1 cellular context compared by ENCODE assay signal in genomic region chr9:16559418-16560188, GRCh38.
TF ChIP-seq lines count a peak whose summit lies in the region.

No MANE protein-coding gene starts in this region.

TF ChIP-seq in GM12878, 131 proteins besides CTCF, POLR2A, EP300 and RAD21 (continued from another document):
- TF ChIP-seq, protein P1, sequence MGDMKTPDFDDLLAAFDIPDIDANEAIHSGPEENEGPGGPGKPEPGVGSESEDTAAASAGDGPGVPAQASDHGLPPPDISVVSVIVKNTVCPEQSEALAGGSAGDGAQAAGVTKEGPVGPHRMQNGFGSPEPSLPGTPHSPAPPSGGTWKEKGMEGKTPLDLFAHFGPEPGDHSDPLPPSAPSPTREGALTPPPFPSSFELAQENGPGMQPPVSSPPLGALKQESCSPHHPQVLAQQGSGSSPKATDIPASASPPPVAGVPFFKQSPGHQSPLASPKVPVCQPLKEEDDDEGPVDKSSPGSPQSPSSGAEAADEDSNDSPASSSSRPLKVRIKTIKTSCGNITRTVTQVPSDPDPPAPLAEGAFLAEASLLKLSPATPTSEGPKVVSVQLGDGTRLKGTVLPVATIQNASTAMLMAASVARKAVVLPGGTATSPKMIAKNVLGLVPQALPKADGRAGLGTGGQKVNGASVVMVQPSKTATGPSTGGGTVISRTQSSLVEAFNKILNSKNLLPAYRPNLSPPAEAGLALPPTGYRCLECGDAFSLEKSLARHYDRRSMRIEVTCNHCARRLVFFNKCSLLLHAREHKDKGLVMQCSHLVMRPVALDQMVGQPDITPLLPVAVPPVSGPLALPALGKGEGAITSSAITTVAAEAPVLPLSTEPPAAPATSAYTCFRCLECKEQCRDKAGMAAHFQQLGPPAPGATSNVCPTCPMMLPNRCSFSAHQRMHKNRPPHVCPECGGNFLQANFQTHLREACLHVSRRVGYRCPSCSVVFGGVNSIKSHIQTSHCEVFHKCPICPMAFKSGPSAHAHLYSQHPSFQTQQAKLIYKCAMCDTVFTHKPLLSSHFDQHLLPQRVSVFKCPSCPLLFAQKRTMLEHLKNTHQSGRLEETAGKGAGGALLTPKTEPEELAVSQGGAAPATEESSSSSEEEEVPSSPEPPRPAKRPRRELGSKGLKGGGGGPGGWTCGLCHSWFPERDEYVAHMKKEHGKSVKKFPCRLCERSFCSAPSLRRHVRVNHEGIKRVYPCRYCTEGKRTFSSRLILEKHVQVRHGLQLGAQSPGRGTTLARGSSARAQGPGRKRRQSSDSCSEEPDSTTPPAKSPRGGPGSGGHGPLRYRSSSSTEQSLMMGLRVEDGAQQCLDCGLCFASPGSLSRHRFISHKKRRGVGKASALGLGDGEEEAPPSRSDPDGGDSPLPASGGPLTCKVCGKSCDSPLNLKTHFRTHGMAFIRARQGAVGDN (IDR thresholded peaks at IDR 0.05) = no peak
- TF ChIP-seq IKZF2 (IDR thresholded peaks at IDR 0.05) = peak in 1 of 2 experiments; percentile 16; a peak in 2 of 4 replicates
- TF ChIP-seq, protein P2, sequence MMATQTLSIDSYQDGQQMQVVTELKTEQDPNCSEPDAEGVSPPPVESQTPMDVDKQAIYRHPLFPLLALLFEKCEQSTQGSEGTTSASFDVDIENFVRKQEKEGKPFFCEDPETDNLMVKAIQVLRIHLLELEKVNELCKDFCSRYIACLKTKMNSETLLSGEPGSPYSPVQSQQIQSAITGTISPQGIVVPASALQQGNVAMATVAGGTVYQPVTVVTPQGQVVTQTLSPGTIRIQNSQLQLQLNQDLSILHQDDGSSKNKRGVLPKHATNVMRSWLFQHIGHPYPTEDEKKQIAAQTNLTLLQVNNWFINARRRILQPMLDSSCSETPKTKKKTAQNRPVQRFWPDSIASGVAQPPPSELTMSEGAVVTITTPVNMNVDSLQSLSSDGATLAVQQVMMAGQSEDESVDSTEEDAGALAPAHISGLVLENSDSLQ (IDR thresholded peaks at IDR 0.05) = peak; percentile 61
- TF ChIP-seq ZNF24 (IDR thresholded peaks at IDR 0.05) = no peak
- no peak for TF ChIP-seq RB1 (IDR thresholded peaks at IDR 0.05; ENCODE audit: borderline replicate concordance)
- TF ChIP-seq RBBP5 (conservative IDR thresholded peaks at IDR 0.05) = no peak
- no peak for TF ChIP-seq ESRRA (IDR thresholded peaks at IDR 0.05; ENCODE audit: low read length)
- peak; percentile 37; the same call in 1 of the 2 replicates for TF ChIP-seq MTA2 (IDR thresholded peaks at IDR 0.05; ENCODE audit: low read depth)
- TF ChIP-seq EZH2 (IDR thresholded peaks at IDR 0.05; ENCODE audit: borderline replicate concordance, control insufficient read depth, low read depth, low read length) = no peak
TF ChIP-seq in GM12878: peak in this region for 4.
